In genomic region chr22:40687706-40688105, GRCh38 we compare ENCODE assay signal across 28 cellular contexts. TPM values are rescaled to one million over a fixed set of nuclear protein-coding genes. Genes with fewer than 3 reads are reported as not detected.
"Had no signal": no experiment of that assay in that cellular context is flagged by ENCODE, and none has a peak within 500 bp of the region (broad histone marks: within the 10 kb centered on the region; RNA-seq: fewer than 3 reads in every experiment).

No MANE protein-coding gene starts in this region.

- H3K36me3 Mint-ChIP-seq: memory B cell; naive thymus-derived CD4-positive, alpha-beta T cell; natural killer cell treated with Interleukin-12 subunit alpha and Interleukin-12 subunit beta and Interleukin-15 and Interleukin-18, amount 100 ng/mL, for 72 hours; stimulated activated memory B cell treated with anti-CD40 and anti-IgM and Interleukin-4, amounts not matched to agents 10 μg/mL and 1 μg/mL and 100 μg/mL, for 72 hours had no signal

- DNase-seq: hippocampal formation; islet precursor cell; left ventricle myocardium inferior; midbrain; mucosa of descending colon; naive thymus-derived CD4-positive, alpha-beta T cell; ovary; right lobe of liver; stimulated activated CD4-positive, alpha-beta T cell treated with anti-CD3 and anti-CD28 coated beads, Interleukin-1b, Interleukin-23, amount 100 ng/mL, for 48 hours; stimulated activated CD4-positive, alpha-beta T cell treated with anti-CD3 and anti-CD28 coated beads, Interleukin-2, amount 100 ng/mL, for 48 hours; stimulated activated CD4-positive, alpha-beta T cell treated with anti-CD3 and anti-CD28 coated beads, Interleukin-4, amount 100 ng/mL, for 4 hours; stimulated activated CD8-positive, alpha-beta memory T cell treated with anti-CD3 and anti-CD28 coated beads, Interleukin-4, amount 100 ng/mL, for 48 hours; stimulated activated naive CD4-positive, alpha-beta T cell treated with Interleukin-2 at 50 U/mL for 16 hours; stimulated activated naive CD8-positive, alpha-beta T cell treated with anti-CD3 and anti-CD28 coated beads, Interleukin-15, amount 100 ng/mL, for 72 hours; substantia nigra; upper lobe of left lung had no signal

- H3K9me3 Mint-ChIP-seq: natural killer cell treated with Interleukin-12 subunit alpha and Interleukin-12 subunit beta and Interleukin-15 and Interleukin-18, amount 100 ng/mL, for 72 hours; stimulated activated memory B cell treated with anti-CD40 and anti-IgM and Interleukin-4, amounts not matched to agents 10 μg/mL and 1 μg/mL and 100 μg/mL, for 72 hours; stimulated activated naive CD8-positive, alpha-beta T cell treated with anti-CD3 and anti-CD28 coated beads, Interleukin-15, amount 100 ng/mL, for 72 hours had no signal

- H3K4me1 ChIP-seq: right atrium auricular region had no signal

- H3K4me2 ChIP-seq: smooth muscle cell had no signal

- H3K27me3 ChIP-seq: ovary, right atrium auricular region, right lobe of liver, upper lobe of left lung, vagina had no signal

- H3K27me3 Mint-ChIP-seq: naive thymus-derived CD4-positive, alpha-beta T cell; stimulated activated naive CD8-positive, alpha-beta T cell treated with anti-CD3 and anti-CD28 coated beads, Interleukin-15, amount 100 ng/mL, for 72 hours had no signal

- H3K9me3 ChIP-seq: left ventricle myocardium inferior, mucosa of descending colon, ovary, right atrium auricular region, right lobe of liver, tibial nerve, upper lobe of left lung, vagina had no signal

- H3K27ac Mint-ChIP-seq: memory B cell; naive thymus-derived CD4-positive, alpha-beta T cell; natural killer cell treated with Interleukin-12 subunit alpha and Interleukin-12 subunit beta and Interleukin-15 and Interleukin-18, amount 100 ng/mL, for 72 hours; progenitor cell of endocrine pancreas; stimulated activated memory B cell treated with anti-CD40 and anti-IgM and Interleukin-4, amounts not matched to agents 10 μg/mL and 1 μg/mL and 100 μg/mL, for 72 hours had no signal

- H3K27ac ChIP-seq: left ventricle myocardium inferior, ovary, right atrium auricular region, right lobe of liver, tibial nerve, upper lobe of left lung, vagina had no signal

- H3K36me3 ChIP-seq: left ventricle myocardium inferior, ovary, right atrium auricular region, right lobe of liver, tibial nerve, upper lobe of left lung, vagina had no signal

- H3K4me3 ChIP-seq: left ventricle myocardium inferior, lung, mucosa of descending colon, ovary, right atrium auricular region, right lobe of liver, smooth muscle cell, tibial nerve, upper lobe of left lung, vagina had no signal

- H3K4me3 Mint-ChIP-seq: memory B cell; natural killer cell treated with Interleukin-12 subunit alpha and Interleukin-12 subunit beta and Interleukin-15 and Interleukin-18, amount 100 ng/mL, for 72 hours; stimulated activated memory B cell treated with anti-CD40 and anti-IgM and Interleukin-4, amounts not matched to agents 10 μg/mL and 1 μg/mL and 100 μg/mL, for 72 hours; stimulated activated naive CD8-positive, alpha-beta T cell treated with anti-CD3 and anti-CD28 coated beads, Interleukin-15, amount 100 ng/mL, for 72 hours had no signal

RNA-seq across cellular contexts. Expression of gene MCHR1, which starts 8.4 kb away (rescaled TPM):
- total RNA-seq: mesenteric fat pad; naive thymus-derived CD4-positive, alpha-beta T cell; natural killer cell treated with Interleukin-12 subunit alpha and Interleukin-12 subunit beta and Interleukin-15 and Interleukin-18, amount 100 ng/mL, for 72 hours; omental fat pad; pulmonary artery endothelial cell; vagina had no signal
- polyA plus RNA-seq: naive thymus-derived CD4-positive, alpha-beta T cell had no signal
